8 cellular contexts compared by ENCODE assay signal in genomic region chr12:93466625-93467350, GRCh38. TPM values are rescaled to one million over a fixed set of nuclear protein-coding genes. Genes with fewer than 3 reads are reported as not detected.
DNase-seq lines count a peak whose midpoint lies in the region; ATAC-seq and TF ChIP-seq lines count a peak whose summit lies in the region.

No MANE protein-coding gene starts in this region.

- CTCF ChIA-PET in OCI-LY7 (lab: Charles Lee; ENCODE audit: unreplicated experiment): interaction anchor here (0.6 kb wide), 2 partner anchors 537 to 955 kb away, joined by 3 read pairs; no protein-coding TSS in a partner anchor

- ATAC-seq in GM19395 (IDR thresholded peaks at IDR 0.05; ENCODE audit: unreplicated experiment): peak; percentile 23

- peaks cover 29% of the 10 kb centered on the region; the same call in 1 of the 2 replicates for H3K79me2 ChIP-seq in OCI-LY7 (ENCODE audit: insufficient read depth, low read depth, low read length)

- peaks cover 25% of the 10 kb centered on the region for H3K4me1 Mint-ChIP-seq in progenitor cell of endocrine pancreas (ENCODE audit: low read depth)

- peak overlapping the region; percentile 99 for H3K27ac Mint-ChIP-seq in progenitor cell of endocrine pancreas

- intact Hi-C loops in OCI-LY7 (cut with micrococcal nuclease; ENCODE audit: unreplicated experiment): loop anchor here (1.0 kb wide), 1 partner anchor 24 kb away; no protein-coding TSS in a partner anchor

- H2AFZ ChIP-seq in OCI-LY7 (ENCODE audit: low read length): peak overlapping the region; percentile 82; the same call in 1 of the 2 replicates

- H3K4me2 ChIP-seq in OCI-LY7 (ENCODE audit: low read length): no peak overlapping the region

- no peaks in the 10 kb centered on the region for H4K20me1 ChIP-seq in OCI-LY7 (ENCODE audit: insufficient read depth, low read length)

- BruUV-seq in OCI-LY7 (replicated peaks; lab: Mats Ljungman, UMichigan): no TSS peak

- peaks cover 6% of the 10 kb centered on the region for H3K36me3 Mint-ChIP-seq in progenitor cell of endocrine pancreas (ENCODE audit: insufficient read depth)

- no peaks in the 10 kb centered on the region for H3K9me2 ChIP-seq in OCI-LY7 (ENCODE audit: insufficient read depth, low read length)

- H3K4me3 ChIP-seq in OCI-LY7 (ENCODE audit: low read depth, low read length, poor library complexity, severe bottlenecking): peak overlapping the region; percentile 81
- peak overlapping the region; percentile 73 for H3K4me3 ChIP-seq in epithelial cell of proximal tubule (ENCODE audit: low read depth, low read length)

- H3K4me1 ChIP-seq in OCI-LY7 (ENCODE audit: insufficient read depth, low read length, poor library complexity, severe bottlenecking): peaks cover 12% of the 10 kb centered on the region

- peaks cover 25% of the 10 kb centered on the region for H3K36me3 ChIP-seq in OCI-LY7 (ENCODE audit: insufficient read depth, low read length)

- no peak overlapping the region for H3K27ac ChIP-seq in OCI-LY7 (ENCODE audit: low read depth, low read length, poor library complexity, severe bottlenecking)

- POLR2A ChIA-PET in OCI-LY7 (lab: Charles Lee): interaction anchor here (0.6 to 2.1 kb wide), 7 partner anchors 10 to 887 kb away, joined by 3 to 7 read pairs (median 4); partner anchors contain the start of gene CRADD

- H3K9me3 ChIP-seq in OCI-LY7 (ENCODE audit: low read length): no peaks in the 10 kb centered on the region

- DNase-seq in OCI-LY7 (ENCODE audit: low spot score): no peak
- no peak for DNase-seq in epithelial cell of proximal tubule (ENCODE audit: low read depth)
- no peak for DNase-seq in progenitor cell of endocrine pancreas (ENCODE audit: low spot score, unreplicated experiment)
- no peak for DNase-seq in DMS114 treated with DMSO at 0.1 percent for 48 hours (lab: John Stamatoyannopoulos, UW; ENCODE audit: unreplicated experiment)
- DNase-seq in NK-92 (lab: John Stamatoyannopoulos, UW; ENCODE audit: unreplicated experiment): no peak
- no peak for DNase-seq in NCI-H748 (lab: John Stamatoyannopoulos, UW; ENCODE audit: unreplicated experiment)
- DNase-seq in 8988T: no peak

- TF ChIP-seq CTCF in OCI-LY7 (conservative IDR thresholded peaks at IDR 0.05; ENCODE audit: low read length) (no peak), epithelial cell of proximal tubule (conservative IDR thresholded peaks at IDR 0.05; ENCODE audit: low read depth, low read length) (no peak), progenitor cell of endocrine pancreas (IDR thresholded peaks at IDR 0.05; ENCODE audit: unreplicated experiment) (no peak)

- peak overlapping the region; percentile 98 for H3K4me3 Mint-ChIP-seq in progenitor cell of endocrine pancreas (ENCODE audit: low read depth)

- H3K9me3 Mint-ChIP-seq in progenitor cell of endocrine pancreas (ENCODE audit: low read depth): no peaks in the 10 kb centered on the region

- no peaks in the 10 kb centered on the region for H3K27me3 Mint-ChIP-seq in progenitor cell of endocrine pancreas

RNA-seq across cellular contexts. Expression of gene MRPL42, which starts 0.5 kb away (rescaled TPM):
- total RNA-seq in OCI-LY7 (2014; rRNA removed; shearing (Covaris generic)): 51.3 and 57.1 TPM in 2 replicates
- total RNA-seq in OCI-LY7 (2022) (61.6 and 64.0 TPM in 2 replicates), epithelial cell of proximal tubule (79.7 and 93.2 TPM in 2 replicates), progenitor cell of endocrine pancreas (93.9 and 95.5 TPM in 2 replicates)

RNA-seq across cellular contexts. Expression of gene UBE2N, which starts 25.0 kb away (rescaled TPM):
- 193 and 214 TPM in 2 replicates for total RNA-seq in OCI-LY7 (2014; rRNA removed; shearing (Covaris generic))
- 153 and 163 TPM in 2 replicates for total RNA-seq in OCI-LY7 (2022)
- 127 and 162 TPM in 2 replicates for total RNA-seq in epithelial cell of proximal tubule
- 129 TPM in 2 replicates for total RNA-seq in progenitor cell of endocrine pancreas
